11 cellular contexts compared by ENCODE assay signal in the genomic region with DNA sequence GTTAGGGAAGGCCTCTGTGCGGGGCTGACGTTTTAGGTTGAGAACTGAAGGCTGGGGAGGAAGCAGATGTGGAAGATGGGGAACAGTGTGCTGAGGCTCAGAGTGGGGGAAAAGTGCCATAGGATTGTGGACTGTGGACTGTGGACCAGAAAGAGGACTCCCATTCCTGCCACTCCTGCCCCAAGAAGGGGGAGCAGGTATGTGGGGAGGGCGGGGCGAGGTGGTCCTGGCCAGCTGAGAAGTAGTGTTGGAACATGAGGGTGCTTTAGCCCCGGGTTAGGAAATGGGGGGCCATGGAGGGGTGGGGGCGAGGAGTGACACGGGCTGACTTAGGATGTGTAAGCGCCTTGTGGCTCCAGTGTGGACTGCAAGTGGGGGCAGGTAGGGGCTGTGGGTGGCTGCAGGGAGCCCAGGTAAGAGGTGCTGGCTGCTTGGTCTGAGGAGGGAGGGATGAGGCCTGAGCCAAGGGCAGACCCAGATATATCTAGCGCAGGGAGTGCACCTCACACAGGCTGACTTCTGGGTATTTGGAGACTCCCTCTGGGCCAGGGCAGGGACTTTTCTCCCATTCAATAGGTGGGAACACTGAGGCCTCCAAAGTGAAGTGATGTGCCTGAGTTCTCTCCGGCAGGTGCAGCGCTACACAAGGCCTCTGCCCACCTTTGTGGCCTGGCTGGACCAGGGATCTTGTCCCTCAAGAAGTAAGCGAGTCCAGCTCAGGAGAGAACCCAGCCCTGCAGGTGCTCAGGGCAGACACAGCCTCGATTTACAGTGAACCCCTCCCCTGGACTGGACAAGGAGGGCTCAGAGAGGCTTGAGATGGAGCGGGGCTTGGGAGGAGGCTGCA.
"Had no signal": no experiment of that assay in that cellular context is flagged by ENCODE, and none has a peak within 500 bp of the region (broad histone marks: within the 10 kb centered on the region; RNA-seq: fewer than 3 reads in every experiment).

No MANE protein-coding gene starts in this region.

- H3K9me3 Mint-ChIP-seq: activated T-cell treated with anti-CD3 and anti-CD28 coated beads, Interleukin-2, amount 50 U/mL, for 72 hours; mesothelial cell of epicardium; stimulated activated naive B cell treated with anti-CD40 and anti-IgM and Interleukin-4, amounts not matched to agents 10 μg/mL and 1 μg/mL and 100 μg/mL, for 72 hours had no signal

- H3K36me3 ChIP-seq: cardiac muscle cell, esophagus squamous epithelium, transverse colon had no signal

- H3K36me3 Mint-ChIP-seq: mesothelial cell of epicardium; stimulated activated naive B cell treated with anti-CD40 and anti-IgM and Interleukin-4, amounts not matched to agents 10 μg/mL and 1 μg/mL and 100 μg/mL, for 72 hours had no signal

- H3K27ac ChIP-seq: cardiac muscle cell, esophagus squamous epithelium, skin epidermis, transverse colon had no signal

- H3K4me3 Mint-ChIP-seq: mesothelial cell of epicardium; stimulated activated naive B cell treated with anti-CD40 and anti-IgM and Interleukin-4, amounts not matched to agents 10 μg/mL and 1 μg/mL and 100 μg/mL, for 72 hours had no signal

- H3K4me1 ChIP-seq: esophagus squamous epithelium, transverse colon had no signal

- H3K27me3 ChIP-seq: cardiac muscle cell, transverse colon had no signal

- H3K27me3 Mint-ChIP-seq: stimulated activated naive B cell treated with anti-CD40 and anti-IgM and Interleukin-4, amounts not matched to agents 10 μg/mL and 1 μg/mL and 100 μg/mL, for 72 hours had no signal

- ATAC-seq: activated CD4-positive, CD25-positive, alpha-beta regulatory T cell treated with anti-CD3 and anti-CD28 coated beads, Interleukin-2, amount 50 U/mL, for 24 hours; stimulated activated naive B cell treated with anti-CD40 and anti-IgM and Interleukin-4, amounts not matched to agents 10 μg/mL and 1 μg/mL and 100 μg/mL, for 72 hours had no signal

- H3K4me3 ChIP-seq: cardiac muscle cell, esophagus squamous epithelium, skin epidermis, transverse colon had no signal

- H3K9me3 ChIP-seq: esophagus squamous epithelium, transverse colon had no signal

- H3K27ac Mint-ChIP-seq: activated T-cell treated with anti-CD3 and anti-CD28 coated beads, Interleukin-2, amount 50 U/mL, for 72 hours; mesothelial cell of epicardium had no signal

- H3K4me1 Mint-ChIP-seq: mesothelial cell of epicardium had no signal

- DNase-seq: activated CD4-positive, alpha-beta T cell treated with anti-CD3 and anti-CD28 coated beads, Interleukin-2, amount 50 U/mL, for 4 hours; esophagus squamous epithelium; stimulated activated CD4-positive, alpha-beta T cell treated with anti-CD3 and anti-CD28 coated beads, Interleukin-4, amount 100 ng/mL, for 1 hour; stimulated activated naive B cell treated with anti-CD40 and anti-IgM and Interleukin-4, amounts not matched to agents 10 μg/mL and 1 μg/mL and 100 μg/mL, for 72 hours; T1000; transverse colon had no signal
